Comparison of ENCODE assay signal across 8 cellular contexts in the genomic region with DNA sequence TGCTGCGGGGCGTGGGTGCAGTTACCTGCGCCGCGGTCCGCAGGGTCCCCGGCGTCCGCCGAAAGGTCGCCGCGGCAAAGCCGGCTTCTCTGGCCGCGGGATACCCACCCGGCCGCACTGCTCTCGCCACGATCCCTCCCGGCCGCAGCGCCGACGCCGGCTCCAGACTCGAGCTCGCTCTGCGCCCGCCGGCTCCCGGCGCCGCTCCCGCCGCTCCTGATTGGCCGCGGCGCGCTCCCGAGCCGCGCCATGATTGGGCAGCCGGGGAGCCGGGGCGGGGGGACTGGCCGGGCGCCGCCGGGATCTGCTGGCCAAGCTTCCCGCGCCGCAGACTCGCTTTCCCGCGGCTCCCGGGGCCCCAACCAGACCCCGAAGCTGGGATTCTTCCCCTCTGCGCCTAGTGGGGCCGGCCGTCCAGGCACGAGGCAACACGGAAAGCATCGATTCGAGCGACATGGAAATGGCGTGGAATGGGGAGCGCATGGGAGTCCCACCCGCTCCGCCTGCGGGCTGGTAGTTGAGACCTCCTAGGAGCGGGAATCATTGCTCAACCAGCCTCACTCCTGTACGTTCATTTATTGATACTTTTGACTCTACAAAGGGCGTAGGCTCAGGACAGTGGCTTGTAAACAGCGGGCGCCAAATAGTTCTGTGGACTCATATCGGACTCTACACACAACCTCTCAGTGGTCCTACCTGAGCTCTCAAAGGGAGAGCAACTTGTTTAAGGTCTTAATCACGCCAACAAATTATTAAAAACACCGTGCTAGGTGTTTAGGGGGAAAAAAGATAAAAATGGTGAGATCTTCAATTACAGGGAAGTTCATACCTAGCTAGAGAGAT. TPM values are rescaled to one million over a fixed set of nuclear protein-coding genes. Genes with fewer than 3 reads are reported as not detected.
DNase-seq lines count a peak whose midpoint lies in the region; ATAC-seq and TF ChIP-seq lines count a peak whose summit lies in the region.

No MANE protein-coding gene starts in this region.

- in situ Hi-C loops in IMR-90 (cut with MboI; ENCODE audit: low sequenced_read_pairs) = no loop called here

- POLR2A ChIA-PET in IMR-90 (lab: Charles Lee; ENCODE audit: unreplicated experiment) = no interaction called here

- no TSS peak for BruUV-seq in IMR-90 (replicated peaks; lab: Mats Ljungman, UMichigan)

- 2% methylated on average over 25 of the region's 79 CpGs; no CpG with 5 or more reads in 1 of the 2 experiments for WGBS in IMR-90 (ENCODE audit: extremely low coverage in 2 of 2, insufficient read length in 1 of 2), 2 experiments
- WGBS in adrenal gland, 4 donors = 2 to 3% (median 2%) methylated on average over 40 to 79 of the region's 79 CpGs
- 2 to 6% (median 3%) methylated on average over 23 to 79 of the region's 79 CpGs for WGBS in heart left ventricle, 4 donors
- 2 to 3% methylated on average over 63 to 79 of the region's 79 CpGs for WGBS in aorta, 2 donors

- no peak overlapping the region for H4K91ac ChIP-seq in IMR-90 (ENCODE audit: insufficient read depth, low read depth, low read length)

- H2BK5ac ChIP-seq in IMR-90 (ENCODE audit: low read depth, low read length, poor library complexity, severe bottlenecking) = no peak overlapping the region

- no peak for TF ChIP-seq RAD21 in IMR-90 (IDR thresholded peaks at IDR 0.05; ENCODE audit: low read length)

- no peak overlapping the region for H2BK20ac ChIP-seq in IMR-90 (ENCODE audit: low read depth, low read length)

- no peak overlapping the region for H3K27ac ChIP-seq in IMR-90 (ENCODE audit: insufficient read depth, low read length)
- peak overlapping the region; percentile 58 for H3K27ac ChIP-seq in SJCRH30
- H3K27ac ChIP-seq in adrenal gland = peak overlapping the region in 1 of 5 donors; percentile 11
- H3K27ac ChIP-seq in heart left ventricle = peak overlapping the region in 8 of 12 donors; percentile 1 to 67 (median 37)
- H3K27ac ChIP-seq in osteoblast (ENCODE audit: low read depth, low read length) = no peak overlapping the region
- no peak overlapping the region for H3K27ac ChIP-seq in aorta (ENCODE audit: low read depth in 1 of 2, low read length in 2 of 2)

- H3K4me3 ChIP-seq in IMR-90 (ENCODE audit: insufficient read depth, low read depth, low read length) = peak overlapping the region; percentile 43
- H3K4me3 ChIP-seq in SJCRH30 = peak overlapping the region; percentile 70
- H3K4me3 ChIP-seq in adrenal gland = peak overlapping the region in 2 of 4 donors; percentile 26 to 80
- peak overlapping the region; percentile 39 to 74 (median 60) for H3K4me3 ChIP-seq in heart left ventricle
- H3K4me3 ChIP-seq in osteoblast (ENCODE audit: insufficient read depth, low read length) = peak overlapping the region; percentile 60
- peak overlapping the region; percentile 23 to 30 for H3K4me3 ChIP-seq in aorta (ENCODE audit: low read length in 2 of 2)

- H3K56ac ChIP-seq in IMR-90 (ENCODE audit: extremely low read depth, insufficient read depth, low read length) = no peak overlapping the region

- no peaks in the 10 kb centered on the region for H3K9me3 ChIP-seq in IMR-90 (ENCODE audit: control insufficient read depth, insufficient read depth, low read length)
- no peaks in the 10 kb centered on the region for H3K9me3 ChIP-seq in SJCRH30 (replicated peaks)
- H3K9me3 ChIP-seq in adrenal gland (replicated peaks in 1 of 3) = no peaks in the 10 kb centered on the region
- no peaks in the 10 kb centered on the region for H3K9me3 ChIP-seq in heart left ventricle
- H3K9me3 ChIP-seq in osteoblast (ENCODE audit: low read depth, low read length) = no peaks in the 10 kb centered on the region
- no peaks in the 10 kb centered on the region for H3K9me3 ChIP-seq in aorta (ENCODE audit: control insufficient read depth, low read length)

- dilution Hi-C loops in IMR-90 (cut with HindIII; ENCODE audit: low sequenced_read_pairs, unreplicated experiment) = no loop called here

- H2BK120ac ChIP-seq in IMR-90 (ENCODE audit: low read depth, low read length) = no peak overlapping the region

- ATAC-seq in GM21576 (IDR thresholded peaks at IDR 0.05; ENCODE audit: unreplicated experiment) (peak; percentile 78), IMR-90 (ENCODE audit: low read depth) (peak; percentile 99), heart left ventricle (peak; percentile 64 to 99 (median 96)), aorta (ENCODE audit: low FRiP score) (peak; percentile 94)

- H4K8ac ChIP-seq in IMR-90 (ENCODE audit: low read depth in 2 of 2, low read length in 2 of 2) = no peak overlapping the region

- H4K5ac ChIP-seq in IMR-90 (ENCODE audit: low read depth, low read length) = no peak overlapping the region

- H3K23ac ChIP-seq in IMR-90 (ENCODE audit: low read depth, low read length) = no peak overlapping the region

- H2AK5ac ChIP-seq in IMR-90 (ENCODE audit: low read depth, low read length) = no peak overlapping the region

- H2AFZ ChIP-seq in IMR-90 (replicated peaks; ENCODE audit: low read length, poor library complexity) (peak overlapping the region; percentile 80), osteoblast (ENCODE audit: low read length) (peak overlapping the region; percentile 60)

- H3K4ac ChIP-seq in IMR-90 (ENCODE audit: low read depth, low read length) = no peak overlapping the region

- no peak for TF ChIP-seq CTCF in IMR-90 (conservative IDR thresholded peaks at IDR 0.05; ENCODE audit: low read depth, low read length)
- no peak for TF ChIP-seq CTCF in adrenal gland (IDR thresholded peaks at IDR 0.05)
- TF ChIP-seq CTCF in heart left ventricle (IDR thresholded peaks at IDR 0.05) = no peak
- no peak for TF ChIP-seq CTCF in osteoblast (IDR thresholded peaks at IDR 0.05; ENCODE audit: extremely low read depth, low read depth, low read length)

- H3K79me2 ChIP-seq in osteoblast (ENCODE audit: insufficient read depth, low read length) = no peaks in the 10 kb centered on the region

- no peak overlapping the region for H2BK15ac ChIP-seq in IMR-90 (ENCODE audit: low read depth, low read length)

- H3K27me3 ChIP-seq in IMR-90 (ENCODE audit: control insufficient read depth, insufficient read depth, low read length) = peaks cover 49% of the 10 kb centered on the region
- H3K27me3 ChIP-seq in SJCRH30 = no peaks in the 10 kb centered on the region
- peaks cover 17% of the 10 kb centered on the region for H3K27me3 ChIP-seq in adrenal gland
- peaks cover 5 to 84% (median 26%) of the 10 kb centered on the region in 9 donors for H3K27me3 ChIP-seq in heart left ventricle
- H3K27me3 ChIP-seq in osteoblast (ENCODE audit: insufficient read depth, low read length) = peaks cover 65% of the 10 kb centered on the region
- H3K27me3 ChIP-seq in aorta (ENCODE audit: control insufficient read depth in 1 of 2, insufficient read depth in 2 of 2, low read length in 1 of 2) = no peaks in the 10 kb centered on the region

- H3K4me2 ChIP-seq in IMR-90 (ENCODE audit: low read depth, low read length) = peak overlapping the region; percentile 90
- peak overlapping the region; percentile 76 for H3K4me2 ChIP-seq in osteoblast (ENCODE audit: insufficient read depth, low read length)

- TF ChIP-seq POLR2A in IMR-90 (IDR thresholded peaks at IDR 0.05; ENCODE audit: low read depth, low read length) (no peak), adrenal gland (IDR thresholded peaks at IDR 0.05) (no peak), heart left ventricle (IDR thresholded peaks at IDR 0.05) (peak in 1 of 2 donors; percentile 30)

- no peak overlapping the region for H3K18ac ChIP-seq in IMR-90 (ENCODE audit: low read depth, low read length)

- no peak overlapping the region for H3K9ac ChIP-seq in IMR-90 (ENCODE audit: low read depth, low read length)

- H3K4me1 ChIP-seq in IMR-90 (ENCODE audit: control insufficient read depth, insufficient read depth, low read length) = no peaks in the 10 kb centered on the region; the same call in 1 of the 2 replicates
- H3K4me1 ChIP-seq in SJCRH30 = peaks cover 9% of the 10 kb centered on the region
- peaks cover 7 to 11% of the 10 kb centered on the region in 2 donors for H3K4me1 ChIP-seq in adrenal gland (replicated peaks in 1 of 2)
- peaks cover 0 to 27% (median 12%) of the 10 kb centered on the region in 12 donors for H3K4me1 ChIP-seq in heart left ventricle
- H3K4me1 ChIP-seq in osteoblast (ENCODE audit: insufficient read depth, low read length) = peaks cover 4% of the 10 kb centered on the region
- H3K4me1 ChIP-seq in aorta (ENCODE audit: control insufficient read depth in 1 of 2, insufficient read depth in 2 of 2, low read length in 2 of 2) = peaks cover 0 to 3% of the 10 kb centered on the region in 2 donors

- no peaks in the 10 kb centered on the region for H4K20me1 ChIP-seq in IMR-90 (ENCODE audit: insufficient read depth, low read length)
- H4K20me1 ChIP-seq in osteoblast (ENCODE audit: insufficient read depth, low read length) = no peaks in the 10 kb centered on the region

- no peaks in the 10 kb centered on the region for H3K36me3 ChIP-seq in IMR-90 (ENCODE audit: control insufficient read depth, insufficient read depth, low read length)
- no peaks in the 10 kb centered on the region for H3K36me3 ChIP-seq in SJCRH30
- H3K36me3 ChIP-seq in adrenal gland (replicated peaks in 1 of 2) = no peaks in the 10 kb centered on the region
- H3K36me3 ChIP-seq in heart left ventricle = no peaks in the 10 kb centered on the region
- no peaks in the 10 kb centered on the region for H3K36me3 ChIP-seq in osteoblast (ENCODE audit: insufficient read depth, low read length)
- no peaks in the 10 kb centered on the region for H3K36me3 ChIP-seq in aorta (ENCODE audit: control insufficient read depth in 1 of 2, insufficient read depth in 2 of 2, low read length in 1 of 2)

- intact Hi-C loops in IMR-90 (cut with micrococcal nuclease) = no loop called here
- intact Hi-C loops in adrenal gland (cut with DNase I) = no loop called here
- intact Hi-C loops in heart left ventricle (cut with DNase I) = no loop called here
- intact Hi-C loops in aorta (cut with DNase I) = no loop called here

- H3K79me1 ChIP-seq in IMR-90 (ENCODE audit: low read depth in 1 of 2, low read length in 2 of 2) = no peaks in the 10 kb centered on the region

- peak; percentile 9 for DNase-seq in DMS114 treated with DMSO at 0.1 percent for 48 hours (lab: John Stamatoyannopoulos, UW; ENCODE audit: unreplicated experiment)
- DNase-seq in IMR-90 = peak; percentile 45
- DNase-seq in SJCRH30 = peak; percentile 78 to 86
- DNase-seq in adrenal gland = peak; percentile 59 to 77 (median 73)
- peak; percentile 77 to 88 (median 81) for DNase-seq in heart left ventricle
- peak; percentile 98 for DNase-seq in osteoblast (ENCODE audit: insufficient read length, low spot score, missing footprints)
- DNase-seq in aorta = peak; percentile 78 to 91

- no peak overlapping the region for H2AK9ac ChIP-seq in IMR-90 (replicated peaks; ENCODE audit: low read depth, low read length, poor library complexity)

- no peak overlapping the region for H3K14ac ChIP-seq in IMR-90 (replicated peaks; ENCODE audit: low read depth, low read length)

- CTCF ChIA-PET in IMR-90 (lab: Yijun Ruan, JAX) = no interaction called here

- H3K9me1 ChIP-seq in IMR-90 (ENCODE audit: insufficient read depth, low read length) = no peaks in the 10 kb centered on the region

RNA-seq across cellular contexts. Expression of a gene that starts 36.4 kb away (rescaled TPM):
- not detected in 2 replicates for total RNA-seq in IMR-90 (2012; rRNA removed)
- not detected in 2 replicates for polyA plus RNA-seq in IMR-90 (2012; rRNA removed)
- not detected in 2 replicates for polyA plus RNA-seq in IMR-90 (2012; cell fraction: cytosol; rRNA removed)
- polyA plus RNA-seq in IMR-90 (2012; cell fraction: nucleus; rRNA removed; ENCODE audit: low replicate concordance) = not detected in 2 replicates
- total RNA-seq in SJCRH30 (2014; rRNA removed; shearing (Covaris generic)) = 26.2 and 27.4 TPM in 2 replicates
- total RNA-seq in adrenal gland = 10 to 100 TPM in 3 of 8 donors, 1 to 10 TPM in 5; 2.8 to 15.4 (median 7.3) TPM
- polyA plus RNA-seq in adrenal gland = under 1 TPM; 0.62 to 0.88 (median 0.88) TPM
- 10 to 100 TPM in 3 of 9 donors, 1 to 10 TPM in 6; 3.2 to 27.5 (median 7.0) TPM for total RNA-seq in heart left ventricle
- 1 to 10 TPM in 1 of 2 donors, under 1 TPM in 1; 0.28 to 1.7 TPM for polyA plus RNA-seq in heart left ventricle
- total RNA-seq in osteoblast = 49.6 and 51.0 TPM in 2 replicates
- total RNA-seq in aorta = 10 to 100 TPM; 10.4 to 20.5 TPM
- polyA plus RNA-seq in aorta = 1 to 10 TPM in 1 of 2 donors, under 1 TPM in 1; 0.03 to 2.3 TPM

Comparison
In these comparisons a context has a peak if more than half of its experiments do, and no peak if none do; other contexts are left out.
1. DNase-seq: peak in every context shown above with its lines; median percentile 98 in osteoblast; 84 in aorta; 82 in SJCRH30; 81 in heart left ventricle; 73 in adrenal gland; 45 in IMR-90; 9 in DMS114 treated with DMSO at 0.1 percent for 48 hours.
2. H3K27ac ChIP-seq: peak in SJCRH30 (single experiment) and heart left ventricle (8 of 12); none in IMR-90 (single experiment), osteoblast (single experiment) and aorta (0 of 2).
3. Peak in every context shown above with its lines, with median percentiles within 50 percentile points of each other: ATAC-seq.